In the genomic region with DNA sequence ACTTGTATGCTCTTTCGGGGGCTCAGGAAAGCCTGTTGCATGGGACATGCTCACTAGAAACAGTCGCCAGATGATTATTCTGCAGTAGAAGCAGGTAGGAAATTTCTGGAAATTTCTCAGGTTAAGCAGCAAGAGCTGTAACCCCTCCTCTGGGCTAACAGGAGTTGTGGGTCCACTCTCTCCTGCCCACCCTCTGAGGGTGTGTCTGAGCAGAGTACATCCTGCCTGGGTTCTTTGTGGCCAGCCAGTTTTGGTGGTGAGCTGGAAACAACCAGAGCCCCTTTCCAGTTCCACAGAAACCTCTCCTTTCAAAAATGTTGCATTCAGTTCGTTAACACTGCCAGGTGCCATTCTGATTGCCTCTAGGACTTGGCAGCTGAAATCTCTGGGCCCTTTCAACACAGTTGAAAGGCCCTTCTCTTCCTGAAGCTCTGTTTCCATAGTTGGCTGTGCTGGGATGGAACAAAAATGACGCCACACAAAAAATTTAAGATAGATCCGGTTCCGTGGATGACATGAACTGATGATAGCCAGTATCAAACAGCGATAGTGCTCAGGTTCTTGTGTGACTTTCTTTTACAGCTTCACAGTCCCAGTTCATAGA, we compare ENCODE assay signal across 11 cellular contexts. TPM values are rescaled to one million over a fixed set of nuclear protein-coding genes. Genes with fewer than 3 reads are reported as not detected.
A peak's percentile ranks its signal among the peaks of the same experiment; 100 is the strongest.
DNase-seq lines count a peak whose midpoint lies in the region; ATAC-seq and TF ChIP-seq lines count a peak whose summit lies in the region.
"Had no signal": no experiment of that assay in that cellular context is flagged by ENCODE, and none has a peak within 500 bp of the region (broad histone marks: within the 10 kb centered on the region; RNA-seq: fewer than 3 reads in every experiment).

No MANE protein-coding gene starts in this region.

- intact Hi-C loops in left cardiac atrium (cut with DNase I), result loop anchor here (2.0 to 10.0 kb wide), 2 partner anchors 163 to 239 kb away; no protein-coding TSS in a partner anchor
- intact Hi-C loops in aorta (cut with DNase I), result loop anchor here (2.0 to 10.0 kb wide), 5 partner anchors 57 to 239 kb away; a partner anchor contains a TSS
- intact Hi-C loops in PC-3 (cut with micrococcal nuclease), result no loop called here

- H3K9ac ChIP-seq in endodermal cell (ENCODE audit: extremely low read depth, low read length, poor library complexity, severe bottlenecking) (no peak overlapping the region), neural progenitor cell (no peak overlapping the region), PC-3 (ENCODE audit: low read length) (no peak overlapping the region)

- H3K4me3 ChIP-seq in cardiac muscle cell (no peak overlapping the region), endodermal cell (ENCODE audit: low read length) (no peak overlapping the region), neural progenitor cell (no peak overlapping the region), aorta (ENCODE audit: low read length in 2 of 2) (no peak overlapping the region), PC-3 (ENCODE audit: low read length) (no peak overlapping the region)
- H3K4me3 ChIP-seq: SJSA1 had no signal

- H3K4me1 ChIP-seq in cardiac muscle cell (ENCODE audit: low read depth) (no peaks in the 10 kb centered on the region), endodermal cell (ENCODE audit: control insufficient read depth, insufficient read depth, low read length) (peaks cover 15% of the 10 kb centered on the region), neural progenitor cell (peaks cover 40% of the 10 kb centered on the region), aorta (ENCODE audit: control insufficient read depth in 1 of 2, insufficient read depth in 2 of 2, low read length in 2 of 2) (peaks cover 6 to 7% of the 10 kb centered on the region in 2 donors), PC-3 (ENCODE audit: insufficient read depth, low read length) (peaks cover 13% of the 10 kb centered on the region)

- H3K27me3 Mint-ChIP-seq in endodermal cell (ENCODE audit: insufficient read depth) (no peaks in the 10 kb centered on the region), neural progenitor cell (ENCODE audit: insufficient read depth, low read depth) (peaks cover 2% of the 10 kb centered on the region)

- no peaks in the 10 kb centered on the region for H3K79me2 ChIP-seq in neural progenitor cell (ENCODE audit: low read depth)
- H3K79me2 ChIP-seq in PC-3 (ENCODE audit: low read length), result no peaks in the 10 kb centered on the region

- peaks cover 45% of the 10 kb centered on the region for H3K36me3 Mint-ChIP-seq in endodermal cell (ENCODE audit: low read depth)
- peaks cover 50% of the 10 kb centered on the region for H3K36me3 Mint-ChIP-seq in neural progenitor cell

- H3K9me3 ChIP-seq in cardiac muscle cell (ENCODE audit: low read depth) (no peaks in the 10 kb centered on the region), endodermal cell (ENCODE audit: control insufficient read depth, low read length) (no peaks in the 10 kb centered on the region), neural progenitor cell (ENCODE audit: low read depth) (no peaks in the 10 kb centered on the region), aorta (ENCODE audit: control insufficient read depth, low read length) (no peaks in the 10 kb centered on the region), PC-3 (ENCODE audit: low read length) (no peaks in the 10 kb centered on the region)
- H3K9me3 ChIP-seq: SJSA1 had no signal

- no peak overlapping the region for H2AFZ ChIP-seq in neural progenitor cell (replicated peaks)
- H2AFZ ChIP-seq in PC-3 (ENCODE audit: low read length), result no peak overlapping the region

- H3K4me3 Mint-ChIP-seq in endodermal cell (no peak overlapping the region), neural progenitor cell (no peak overlapping the region)

- H4K20me1 ChIP-seq in neural progenitor cell (ENCODE audit: low read depth), result peaks cover 30% of the 10 kb centered on the region
- no peaks in the 10 kb centered on the region for H4K20me1 ChIP-seq in PC-3 (ENCODE audit: low read length)

- H3K36me3 ChIP-seq in cardiac muscle cell (peaks cover 33% of the 10 kb centered on the region), endodermal cell (ENCODE audit: control insufficient read depth, insufficient read depth, low read length) (peaks cover 63% of the 10 kb centered on the region), neural progenitor cell (no peaks in the 10 kb centered on the region), aorta (ENCODE audit: control insufficient read depth in 1 of 2, insufficient read depth in 2 of 2, low read length in 1 of 2) (peaks cover 0 to under 1% of the 10 kb centered on the region in 2 donors), PC-3 (ENCODE audit: low read depth, low read length) (peaks cover 23% of the 10 kb centered on the region)

- peaks cover 64% of the 10 kb centered on the region for H3F3A ChIP-seq in neural progenitor cell (ENCODE audit: low read depth)
- no peaks in the 10 kb centered on the region for H3F3A ChIP-seq in PC-3 (ENCODE audit: low read length, unreplicated experiment)

- H3K4me2 ChIP-seq in neural progenitor cell, result peak overlapping the region; percentile 51
- no peak overlapping the region for H3K4me2 ChIP-seq in PC-3 (ENCODE audit: low read length)

- no TSS peak for BruUV-seq in PC-3 (replicated peaks; lab: Mats Ljungman, UMichigan)

- H3K27me3 ChIP-seq in cardiac muscle cell (no peaks in the 10 kb centered on the region), endodermal cell (ENCODE audit: control insufficient read depth, insufficient read depth, low read length, poor library complexity, severe bottlenecking) (no peaks in the 10 kb centered on the region), neural progenitor cell (no peaks in the 10 kb centered on the region), aorta (ENCODE audit: control insufficient read depth in 1 of 2, insufficient read depth in 2 of 2, low read length in 1 of 2) (no peaks in the 10 kb centered on the region), PC-3 (ENCODE audit: low read length) (no peaks in the 10 kb centered on the region)
- H3K27me3 ChIP-seq: SJSA1 had no signal

- TF ChIP-seq CTCF in cardiac muscle cell (IDR thresholded peaks at IDR 0.05; ENCODE audit: low read depth, low read length) (no peak), endodermal cell (conservative IDR thresholded peaks at IDR 0.05) (no peak), neural progenitor cell (IDR thresholded peaks at IDR 0.05) (no peak), PC-3 (conservative IDR thresholded peaks at IDR 0.05; ENCODE audit: low read depth, low read length) (no peak)

- no peak overlapping the region for H3K27ac Mint-ChIP-seq in endodermal cell
- no peak overlapping the region for H3K27ac Mint-ChIP-seq in neural progenitor cell

- H3K27ac ChIP-seq in cardiac muscle cell (peak overlapping the region; percentile 1), endodermal cell (ENCODE audit: low read depth, low read length) (no peak overlapping the region), neural progenitor cell (peak overlapping the region; percentile 89), aorta (ENCODE audit: low read depth in 1 of 2, low read length in 2 of 2) (peak overlapping the region; percentile 68 to 87), PC-3 (ENCODE audit: low read length) (no peak overlapping the region)
- H3K27ac ChIP-seq: SJSA1, VCaP had no signal

- DNase-seq in cardiac muscle cell (ENCODE audit: low read depth in 1 of 2, low spot score in 1 of 2), result no peak
- no peak for DNase-seq in left cardiac atrium
- DNase-seq in endodermal cell, result peak; percentile 19
- no peak for DNase-seq in neural progenitor cell (ENCODE audit: low spot score)
- no peak for DNase-seq in aorta
- no peak for DNase-seq in D341Med (ENCODE audit: low spot score)
- no peak for DNase-seq in PC-3
- no peak for DNase-seq in activated CD4-positive, alpha-beta T cell treated with anti-CD3 and anti-CD28 coated beads, Interleukin-2, amount 50 U/mL, for 48 hours
- DNase-seq: NCI-H524 treated with DMSO at 0.1 percent for 48 hours had no signal

- WGBS in endodermal cell (ENCODE audit: insufficient coverage in 1 of 2, insufficient read length in 1 of 2), 2 experiments, result 95 to 96% methylated on average over 7 of the region's 7 CpGs
- 47 to 52% methylated on average over 7 of the region's 7 CpGs for WGBS in aorta, 2 donors

- ATAC-seq in left cardiac atrium, result no peak
- no peak for ATAC-seq in aorta (ENCODE audit: low FRiP score)
- no peak for ATAC-seq in PC-3

- H3K9me3 Mint-ChIP-seq in endodermal cell (no peaks in the 10 kb centered on the region), neural progenitor cell (peaks cover 2% of the 10 kb centered on the region)

- no peaks in the 10 kb centered on the region for H3K9me2 ChIP-seq in PC-3 (replicated peaks; ENCODE audit: low read length)

- POLR2A ChIA-PET in PC-3 (lab: Charles Lee; ENCODE audit: unreplicated experiment), result no interaction called here

- CTCF ChIA-PET in PC-3 (lab: Charles Lee), result interaction anchor here (1.4 kb wide), 1 partner anchor 165 kb away, joined by 3 read pairs; a partner anchor contains a TSS

- peaks cover 14% of the 10 kb centered on the region for H3K4me1 Mint-ChIP-seq in endodermal cell
- H3K4me1 Mint-ChIP-seq in neural progenitor cell, result peaks cover 21% of the 10 kb centered on the region

RNA-seq across cellular contexts. Expression of a gene that starts 38.5 kb away (rescaled TPM):
- total RNA-seq in cardiac muscle cell (67.4 and 87.6 TPM in 2 replicates), left cardiac atrium (10 to 100 TPM; 40.0 to 64.8 TPM), endodermal cell (100 to 1,000 TPM; 227 to 257 TPM), neural progenitor cell (ENCODE audit: low replicate concordance) (146 and 265 TPM in 2 replicates), aorta (100 to 1,000 TPM in 1 of 2 donors, 10 to 100 TPM in 1; 96.3 to 148 TPM), PC-3 (2014; rRNA removed) (68.8 and 112 TPM in 2 replicates)
- polyA plus RNA-seq in cardiac muscle cell (43.7 and 48.8 TPM in 2 replicates), aorta (10 to 100 TPM; 17.9 to 52.5 TPM)
- polyA plus RNA-seq in endodermal cell (2013, experiment 1 of 2), result 283 TPM
- 237 TPM for polyA plus RNA-seq in endodermal cell (2013, experiment 2 of 2)

Comparison
In these comparisons a context has a peak if more than half of its experiments do, and no peak if none do; other contexts are left out.
1. H3K27ac ChIP-seq: peak in cardiac muscle cell (single experiment), neural progenitor cell (single experiment) and aorta (2 of 2); none in endodermal cell (single experiment) and PC-3 (single experiment).